11 cellular contexts compared by ENCODE assay signal in the genomic region with DNA sequence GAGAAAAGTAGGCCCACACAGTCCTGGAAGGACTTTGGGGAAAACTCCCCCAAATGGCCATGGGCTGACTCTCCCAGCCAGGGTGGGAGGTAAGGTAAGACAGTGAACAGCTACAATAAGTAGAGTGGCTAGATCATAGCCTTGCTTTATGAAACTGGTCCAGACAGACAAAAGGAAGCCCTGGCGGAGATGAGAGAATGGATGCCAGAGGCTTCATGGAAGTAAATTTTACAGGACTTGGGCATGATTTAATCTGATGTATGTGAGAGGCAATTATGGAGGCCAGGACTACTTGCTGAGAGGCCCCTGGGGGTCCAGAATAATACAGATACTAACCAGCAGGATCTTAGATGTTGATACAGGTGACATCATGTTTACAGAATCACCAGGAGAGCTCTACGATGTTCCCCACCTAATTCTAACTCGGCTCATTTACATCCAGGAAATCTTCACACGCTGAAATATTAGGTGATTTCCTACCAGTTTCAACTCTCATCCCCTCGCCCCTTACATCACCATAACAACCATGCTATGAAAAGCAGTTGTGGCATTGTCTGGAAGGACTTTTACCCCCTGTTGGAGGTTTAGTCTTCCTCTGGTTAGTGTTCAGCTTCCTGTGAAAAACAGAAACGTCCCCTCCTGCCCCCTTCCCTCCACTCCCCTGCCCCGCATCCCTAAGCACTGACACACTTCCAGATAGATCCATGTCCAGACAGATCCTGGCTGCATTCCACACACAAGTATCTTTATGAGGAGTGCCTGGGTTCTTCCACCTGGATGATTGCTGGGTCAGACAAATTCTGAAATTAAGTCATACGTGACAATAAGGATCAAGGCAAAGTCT. TPM values are rescaled to one million over a fixed set of nuclear protein-coding genes. Genes with fewer than 3 reads are reported as not detected.
A peak's percentile ranks its signal among the peaks of the same experiment; 100 is the strongest.
DNase-seq lines count a peak whose midpoint lies in the region; ATAC-seq and TF ChIP-seq lines count a peak whose summit lies in the region.
"Had no signal": no experiment of that assay in that cellular context is flagged by ENCODE, and none has a peak within 500 bp of the region (broad histone marks: within the 10 kb centered on the region; RNA-seq: fewer than 3 reads in every experiment).

No MANE protein-coding gene starts in this region.

- H3K36me3 Mint-ChIP-seq in CD4-positive, CD25-positive, alpha-beta regulatory T cell, result no peaks in the 10 kb centered on the region
- no peaks in the 10 kb centered on the region for H3K36me3 Mint-ChIP-seq in H9 (ENCODE audit: insufficient read depth in 1 of 3, low read depth in 3 of 3)
- H3K36me3 Mint-ChIP-seq in activated CD8-positive, alpha-beta memory T cell treated with anti-CD3 and anti-CD28 coated beads, Interleukin-2, amount 10 ng/mL, durations not matched to agents 7 days and 5 days, result no peaks in the 10 kb centered on the region

- H3K27me3 Mint-ChIP-seq in CD4-positive, CD25-positive, alpha-beta regulatory T cell, result no peaks in the 10 kb centered on the region
- no peaks in the 10 kb centered on the region; the same call in none of the 2 replicates for H3K27me3 Mint-ChIP-seq in H9 (ENCODE audit: low read depth)
- H3K27me3 Mint-ChIP-seq in activated CD8-positive, alpha-beta memory T cell treated with anti-CD3 and anti-CD28 coated beads, Interleukin-2, amount 10 ng/mL, durations not matched to agents 7 days and 5 days, result no peaks in the 10 kb centered on the region

- ATAC-seq in CD4-positive, CD25-positive, alpha-beta regulatory T cell (ENCODE audit: low read depth in 2 of 2), result no peak
- ATAC-seq in GM18861 (IDR thresholded peaks at IDR 0.05; ENCODE audit: unreplicated experiment) (peak; percentile 42), HG03565 (IDR thresholded peaks at IDR 0.05; ENCODE audit: unreplicated experiment) (no peak)
- ATAC-seq in activated CD8-positive, alpha-beta memory T cell treated with anti-CD3 and anti-CD28 coated beads, Interleukin-2, amount 10 ng/mL, durations not matched to agents 7 days and 5 days, result no peak

- no peaks in the 10 kb centered on the region for H4K20me1 ChIP-seq in H9 (ENCODE audit: control insufficient read depth, insufficient read depth, insufficient read length)

- H3K27ac Mint-ChIP-seq in CD4-positive, CD25-positive, alpha-beta regulatory T cell, result peak overlapping the region; percentile 7 to 52 (median 42)
- H3K27ac Mint-ChIP-seq in H9, result peak overlapping the region in 1 of 3 experiments; percentile 36; a peak in 1 of 7 replicates
- no peak overlapping the region for H3K27ac Mint-ChIP-seq in activated CD8-positive, alpha-beta memory T cell treated with anti-CD3 and anti-CD28 coated beads, Interleukin-2, amount 10 ng/mL, durations not matched to agents 7 days and 5 days

- no peak overlapping the region for H3T11ph ChIP-seq in H9 (ENCODE audit: low read length)

- H4K8ac ChIP-seq in H9 (replicated peaks; ENCODE audit: insufficient read length, low read depth, low read length), result no peak overlapping the region

- no peaks in the 10 kb centered on the region for H3K9me3 Mint-ChIP-seq in CD4-positive, CD25-positive, alpha-beta regulatory T cell
- no peaks in the 10 kb centered on the region for H3K9me3 Mint-ChIP-seq in H9
- H3K9me3 Mint-ChIP-seq in activated CD8-positive, alpha-beta memory T cell treated with anti-CD3 and anti-CD28 coated beads, Interleukin-2, amount 10 ng/mL, durations not matched to agents 7 days and 5 days (ENCODE audit: low read depth), result no peaks in the 10 kb centered on the region

- no peak overlapping the region for H4K5ac ChIP-seq in H9 (ENCODE audit: insufficient read length, low read depth, low read length)

- CTCF ChIA-PET in activated CD8-positive, alpha-beta memory T cell treated with anti-CD3 and anti-CD28 coated beads, Interleukin-2, amount 10 ng/mL, durations not matched to agents 7 days and 5 days (lab: Charles Lee), result interaction anchor here (0.8 to 2.8 kb wide), 6 partner anchors 14 to 229 kb away, joined by 3 to 10 read pairs (median 4); no protein-coding TSS in a partner anchor

- H3K14ac ChIP-seq in H9 (ENCODE audit: insufficient read depth, low read length), result no peak overlapping the region

- no peak overlapping the region for H3K4me2 ChIP-seq in H9 (ENCODE audit: insufficient read depth, insufficient read length, low read length)

- no peaks in the 10 kb centered on the region for H3K36me3 ChIP-seq in CD4-positive, CD25-positive, alpha-beta regulatory T cell (ENCODE audit: control insufficient read depth, insufficient read depth, low read length)

- no peak overlapping the region for H2BK120ac ChIP-seq in H9 (ENCODE audit: low read depth, low read length, poor library complexity, severe bottlenecking)

- DNase-seq in CD4-positive, CD25-positive, alpha-beta regulatory T cell, result peak in 1 of 3 donors; percentile 19
- DNase-seq in NCI-H1417 treated with DMSO at 0.1 percent for 48 hours (lab: John Stamatoyannopoulos, UW) (peak; percentile 78), dermis microvascular lymphatic vessel endothelial cell (ENCODE audit: low read depth in 2 of 2) (peak; percentile 3 to 65), H9 (no peak)
- DNase-seq in activated CD8-positive, alpha-beta memory T cell treated with anti-CD3 and anti-CD28 coated beads, Interleukin-2, amount 10 ng/mL, durations not matched to agents 7 days and 5 days, result no peak
- DNase-seq in activated CD4-positive, alpha-beta T cell treated with anti-CD3 and anti-CD28 coated beads for 1 hour, result no peak
- DNase-seq: caudate nucleus; GM23248; stimulated activated CD4-positive, alpha-beta T cell treated with anti-CD3 and anti-CD28 coated beads, Interleukin-12 subunit alpha, Interleukin-12 subunit beta, amount 100 ng/mL, for 4 hours had no signal

- no peaks in the 10 kb centered on the region for H3K79me2 ChIP-seq in H9 (ENCODE audit: insufficient read depth, low read length)

- H3K4me1 ChIP-seq in CD4-positive, CD25-positive, alpha-beta regulatory T cell (ENCODE audit: control insufficient read depth, insufficient read depth, low read length, poor library complexity, severe bottlenecking), result peaks cover 5% of the 10 kb centered on the region
- H3K4me1 ChIP-seq in H9 (ENCODE audit: insufficient read depth, low read length), result no peaks in the 10 kb centered on the region; the same call in 1 of the 2 replicates

- no peak overlapping the region for H2BK12ac ChIP-seq in H9 (ENCODE audit: insufficient read length, low read depth, low read length)

- H3K27me3 ChIP-seq in CD4-positive, CD25-positive, alpha-beta regulatory T cell (ENCODE audit: control insufficient read depth, insufficient read depth, low read length), result no peaks in the 10 kb centered on the region
- H3K27me3 ChIP-seq in H9 (ENCODE audit: insufficient read depth, low read length), result no peaks in the 10 kb centered on the region

- H3K9ac ChIP-seq in H9 (ENCODE audit: extremely low read depth, insufficient read length, low read length), result no peak overlapping the region
- H3K9ac ChIP-seq: GM23248 had no signal

- no peak overlapping the region for H3K56ac ChIP-seq in H9 (ENCODE audit: insufficient read length, low read depth, low read length)

- no peaks in the 10 kb centered on the region for H3K23me2 ChIP-seq in H9 (ENCODE audit: insufficient read length, low read depth, low read length, poor library complexity, severe bottlenecking)

- H3K4me1 Mint-ChIP-seq in CD4-positive, CD25-positive, alpha-beta regulatory T cell, result peaks cover 10 to 16% (median 11%) of the 10 kb centered on the region in 4 donors
- H3K4me1 Mint-ChIP-seq in H9, result peaks cover 11 to 12% of the 10 kb centered on the region in 2 experiments
- H3K4me1 Mint-ChIP-seq in activated CD8-positive, alpha-beta memory T cell treated with anti-CD3 and anti-CD28 coated beads, Interleukin-2, amount 10 ng/mL, durations not matched to agents 7 days and 5 days, result peaks cover 29% of the 10 kb centered on the region

- no peak overlapping the region for H3K23ac ChIP-seq in H9 (ENCODE audit: insufficient read length, low read depth, low read length)

- no peak overlapping the region for H3K4me3 Mint-ChIP-seq in CD4-positive, CD25-positive, alpha-beta regulatory T cell
- no peak overlapping the region for H3K4me3 Mint-ChIP-seq in H9
- no peak overlapping the region for H3K4me3 Mint-ChIP-seq in activated CD8-positive, alpha-beta memory T cell treated with anti-CD3 and anti-CD28 coated beads, Interleukin-2, amount 10 ng/mL, durations not matched to agents 7 days and 5 days

- H2AFZ ChIP-seq in H9 (ENCODE audit: low read length), result no peak overlapping the region
- H2AFZ ChIP-seq: GM23248 had no signal

- no peak overlapping the region for H4K91ac ChIP-seq in H9 (ENCODE audit: insufficient read length, low read depth, low read length)

- H3K4ac ChIP-seq in H9 (ENCODE audit: low read depth, low read length), result no peak overlapping the region

- no peak overlapping the region for H3K18ac ChIP-seq in H9 (ENCODE audit: insufficient read length, low read depth, low read length)

- no peak for TF ChIP-seq CTCF in H9 (conservative IDR thresholded peaks at IDR 0.05)

- H3K9me3 ChIP-seq in CD4-positive, CD25-positive, alpha-beta regulatory T cell (ENCODE audit: control insufficient read depth in 2 of 2, low read length in 2 of 2), result no peaks in the 10 kb centered on the region
- H3K9me3 ChIP-seq in H9 (ENCODE audit: control insufficient read depth, low read depth, low read length), result no peaks in the 10 kb centered on the region

- no CpG with 5 or more reads among the region's 8 CpGs for WGBS in H9 (ENCODE audit: extremely low coverage, insufficient read length, low lambda C conversion rate)

- H2BK20ac ChIP-seq in H9 (ENCODE audit: low read depth, low read length, poor library complexity, severe bottlenecking), result no peak overlapping the region

- no peaks in the 10 kb centered on the region for H3K79me1 ChIP-seq in H9 (ENCODE audit: insufficient read depth, low read depth, low read length, poor library complexity, severe bottlenecking)

- H2AK5ac ChIP-seq in H9 (ENCODE audit: insufficient read length, low read length), result no peak overlapping the region

- H3K4me3 ChIP-seq in CD4-positive, CD25-positive, alpha-beta regulatory T cell (ENCODE audit: low read depth, low read length), result no peak overlapping the region
- H3K4me3 ChIP-seq: GM23248 had no signal

- no peak overlapping the region for H3K27ac ChIP-seq in CD4-positive, CD25-positive, alpha-beta regulatory T cell (ENCODE audit: insufficient read depth, low read length, poor library complexity, severe bottlenecking)
- no peak overlapping the region for H3K27ac ChIP-seq in H9 (ENCODE audit: insufficient read length, low read depth, low read length)
- H3K27ac ChIP-seq: GM23248 had no signal

- no peak overlapping the region for H2BK5ac ChIP-seq in H9 (ENCODE audit: insufficient read length, low read length)

- H2BK15ac ChIP-seq in H9 (ENCODE audit: low read depth, low read length), result no peak overlapping the region

RNA-seq across cellular contexts. Expression of a gene that starts 39.5 kb away (rescaled TPM):
- total RNA-seq in CD4-positive, CD25-positive, alpha-beta regulatory T cell, result 4.7 TPM
- 1 to 10 TPM in 1 of 4 donors, under 1 TPM in 3; 0.08 to 1.1 (median 0.49) TPM for polyA plus RNA-seq in CD4-positive, CD25-positive, alpha-beta regulatory T cell
- total RNA-seq in dermis microvascular lymphatic vessel endothelial cell, result 3.5 and 7.8 TPM in 2 replicates
- total RNA-seq in H9 (2021), result 13.3 and 13.6 TPM in 2 replicates
- total RNA-seq in activated CD8-positive, alpha-beta memory T cell treated with anti-CD3 and anti-CD28 coated beads, Interleukin-2, amount 10 ng/mL, durations not matched to agents 7 days and 5 days, result 1 to 10 TPM; 2.7 to 5.3 TPM

RNA-seq across cellular contexts. Expression of a gene that starts 49.7 kb away (rescaled TPM):
- total RNA-seq in CD4-positive, CD25-positive, alpha-beta regulatory T cell, result 254 TPM
- 100 to 1,000 TPM; 119 to 158 (median 141) TPM for polyA plus RNA-seq in CD4-positive, CD25-positive, alpha-beta regulatory T cell
- total RNA-seq in dermis microvascular lymphatic vessel endothelial cell, result 503 and 636 TPM in 2 replicates
- 737 and 747 TPM in 2 replicates for total RNA-seq in H9 (2021)
- total RNA-seq in activated CD8-positive, alpha-beta memory T cell treated with anti-CD3 and anti-CD28 coated beads, Interleukin-2, amount 10 ng/mL, durations not matched to agents 7 days and 5 days, result 100 to 1,000 TPM; 324 to 489 TPM

Comparison
In these comparisons a context has a peak if more than half of its experiments do, and no peak if none do; other contexts are left out.
1. DNase-seq: peak in NCI-H1417 treated with DMSO at 0.1 percent for 48 hours (single experiment) and dermis microvascular lymphatic vessel endothelial cell (2 of 2); none in H9 (single experiment), activated CD8-positive, alpha-beta memory T cell treated with anti-CD3 and anti-CD28 coated beads, Interleukin-2, amount 10 ng/mL, durations not matched to agents 7 days and 5 days (single experiment) and activated CD4-positive, alpha-beta T cell treated with anti-CD3 and anti-CD28 coated beads for 1 hour (single experiment).